In genomic region chr12:96438330-96438729, GRCh38 we compare ENCODE assay signal across 27 cellular contexts. TPM values are rescaled to one million over a fixed set of nuclear protein-coding genes. Genes with fewer than 3 reads are reported as not detected.
DNase-seq lines count a peak whose midpoint lies in the region; ATAC-seq and TF ChIP-seq lines count a peak whose summit lies in the region.
"Had no signal": no experiment of that assay in that cellular context is flagged by ENCODE, and none has a peak within 500 bp of the region (broad histone marks: within the 10 kb centered on the region; RNA-seq: fewer than 3 reads in every experiment).

No MANE protein-coding gene starts in this region.

- H3K27me3 Mint-ChIP-seq in activated naive CD8-positive, alpha-beta T cell treated with anti-CD3 and anti-CD28 coated beads, Interleukin-2, amount 10 ng/mL, durations not matched to agents 7 days and 5 days = no peaks in the 10 kb centered on the region
- no peaks in the 10 kb centered on the region for H3K27me3 Mint-ChIP-seq in activated naive CD8-positive, alpha-beta T cell treated with anti-CD3 and anti-CD28 coated beads for 36 hours
- no peaks in the 10 kb centered on the region for H3K27me3 Mint-ChIP-seq in T-helper 17 cell

- DNase-seq in activated naive CD8-positive, alpha-beta T cell treated with anti-CD3 and anti-CD28 coated beads, Interleukin-2, amount 10 ng/mL, durations not matched to agents 7 days and 5 days = no peak
- DNase-seq in activated naive CD8-positive, alpha-beta T cell treated with anti-CD3 and anti-CD28 coated beads for 36 hours = no peak
- DNase-seq in T-helper 17 cell = no peak
- no peak for DNase-seq in hepatocyte (ENCODE audit: low spot score)
- DNase-seq in smooth muscle cell (lab: John Stamatoyannopoulos, UW; ENCODE audit: unreplicated experiment) = no peak
- DNase-seq in T-helper 9 cell = no peak
- DNase-seq: activated naive CD4-positive, alpha-beta T cell; body of pancreas; cerebellar nuclear complex; DMS 273 treated with DMSO at 0.1 percent for 48 hours; dorsolateral prefrontal cortex; hippocampal formation; mesendoderm; NCI-H1694; NCI-H446; NCI-H774; Peyer's patch; posterior cingulate gyrus; right cardiac atrium; SIG-M5; spleen; stimulated activated CD4-positive, alpha-beta T cell treated with anti-CD3 and anti-CD28 coated beads, Interleukin-2, amount 100 ng/mL, for 24 hours; stomach had no signal

- peaks cover 19% of the 10 kb centered on the region for H3F3A ChIP-seq in smooth muscle cell (ENCODE audit: low read depth)

- H3K9me3 ChIP-seq in T-helper 17 cell (ENCODE audit: control insufficient read depth, low read length, poor library complexity, severe bottlenecking) = no peaks in the 10 kb centered on the region
- H3K9me3 ChIP-seq in hepatocyte (ENCODE audit: low read depth) = no peaks in the 10 kb centered on the region
- no peaks in the 10 kb centered on the region for H3K9me3 ChIP-seq in smooth muscle cell (replicated peaks; ENCODE audit: low read depth)
- H3K9me3 ChIP-seq: body of pancreas, gastroesophageal sphincter, Peyer's patch, spleen, stomach, vagina had no signal

- no peak overlapping the region for H3K4me3 ChIP-seq in hepatocyte
- no peak overlapping the region for H3K4me3 ChIP-seq in smooth muscle cell
- H3K4me3 ChIP-seq: body of pancreas, dorsolateral prefrontal cortex, gastroesophageal sphincter, Peyer's patch, spleen, stomach, vagina had no signal

- peaks cover 6% of the 10 kb centered on the region for H3K9me3 Mint-ChIP-seq in activated naive CD8-positive, alpha-beta T cell treated with anti-CD3 and anti-CD28 coated beads, Interleukin-2, amount 10 ng/mL, durations not matched to agents 7 days and 5 days
- H3K9me3 Mint-ChIP-seq in activated naive CD8-positive, alpha-beta T cell treated with anti-CD3 and anti-CD28 coated beads for 36 hours = peaks cover 9% of the 10 kb centered on the region

- H3K4me1 Mint-ChIP-seq in activated naive CD8-positive, alpha-beta T cell treated with anti-CD3 and anti-CD28 coated beads, Interleukin-2, amount 10 ng/mL, durations not matched to agents 7 days and 5 days = peaks cover 32% of the 10 kb centered on the region
- H3K4me1 Mint-ChIP-seq in activated naive CD8-positive, alpha-beta T cell treated with anti-CD3 and anti-CD28 coated beads for 36 hours = peaks cover 31% of the 10 kb centered on the region
- peaks cover 17% of the 10 kb centered on the region for H3K4me1 Mint-ChIP-seq in T-helper 17 cell

- ATAC-seq in activated naive CD8-positive, alpha-beta T cell treated with anti-CD3 and anti-CD28 coated beads, Interleukin-2, amount 10 ng/mL, durations not matched to agents 7 days and 5 days (ENCODE audit: low read depth) = no peak
- ATAC-seq in T-helper 17 cell (no peak), HG02852 (IDR thresholded peaks at IDR 0.05; ENCODE audit: unreplicated experiment) (no peak), GM19035 (IDR thresholded peaks at IDR 0.05; ENCODE audit: unreplicated experiment) (no peak)
- ATAC-seq: body of pancreas, gastroesophageal sphincter, right cardiac atrium had no signal

- TF ChIP-seq CTCF in hepatocyte (IDR thresholded peaks at IDR 0.05; ENCODE audit: poor library complexity) (no peak), smooth muscle cell (IDR thresholded peaks at IDR 0.05; ENCODE audit: borderline replicate concordance, insufficient read depth, poor library complexity, severe bottlenecking) (no peak)

- H3K79me2 ChIP-seq in hepatocyte (no peaks in the 10 kb centered on the region), smooth muscle cell (ENCODE audit: low read depth) (no peaks in the 10 kb centered on the region)

- H3K4me2 ChIP-seq in hepatocyte = no peak overlapping the region
- H3K4me2 ChIP-seq in smooth muscle cell = peak overlapping the region; percentile 51

- H4K20me1 ChIP-seq in hepatocyte (ENCODE audit: insufficient read depth, poor library complexity, severe bottlenecking) (no peaks in the 10 kb centered on the region), smooth muscle cell (ENCODE audit: low read depth) (no peaks in the 10 kb centered on the region)

- H3K27ac Mint-ChIP-seq in activated naive CD8-positive, alpha-beta T cell treated with anti-CD3 and anti-CD28 coated beads, Interleukin-2, amount 10 ng/mL, durations not matched to agents 7 days and 5 days = peak overlapping the region; percentile 39
- no peak overlapping the region for H3K27ac Mint-ChIP-seq in activated naive CD8-positive, alpha-beta T cell treated with anti-CD3 and anti-CD28 coated beads for 36 hours
- H3K27ac Mint-ChIP-seq in T-helper 17 cell = peak overlapping the region; percentile 90

- H3K9me2 ChIP-seq in hepatocyte (replicated peaks; ENCODE audit: insufficient read depth) = no peaks in the 10 kb centered on the region

- H3K9ac ChIP-seq in smooth muscle cell (ENCODE audit: low read depth) = no peak overlapping the region

- peak overlapping the region; percentile 60 for H3K27ac ChIP-seq in hepatocyte
- H3K27ac ChIP-seq in smooth muscle cell (ENCODE audit: low read depth) = no peak overlapping the region
- H3K27ac ChIP-seq: body of pancreas, gastroesophageal sphincter, Peyer's patch, spleen, vagina had no signal

- H3K27me3 ChIP-seq in hepatocyte = no peaks in the 10 kb centered on the region
- H3K27me3 ChIP-seq in smooth muscle cell (ENCODE audit: low read depth) = no peaks in the 10 kb centered on the region
- H3K27me3 ChIP-seq: body of pancreas, dorsolateral prefrontal cortex, gastroesophageal sphincter, Peyer's patch, spleen, stomach, vagina had no signal

- H2AFZ ChIP-seq in hepatocyte (no peak overlapping the region), smooth muscle cell (ENCODE audit: low read depth) (peak overlapping the region; percentile 2)

- H3K4me3 Mint-ChIP-seq in activated naive CD8-positive, alpha-beta T cell treated with anti-CD3 and anti-CD28 coated beads, Interleukin-2, amount 10 ng/mL, durations not matched to agents 7 days and 5 days = no peak overlapping the region
- no peak overlapping the region for H3K4me3 Mint-ChIP-seq in activated naive CD8-positive, alpha-beta T cell treated with anti-CD3 and anti-CD28 coated beads for 36 hours
- no peak overlapping the region for H3K4me3 Mint-ChIP-seq in T-helper 17 cell

- POLR2A ChIA-PET in activated naive CD8-positive, alpha-beta T cell treated with anti-CD3 and anti-CD28 coated beads, Interleukin-2, amount 10 ng/mL, durations not matched to agents 7 days and 5 days (lab: Charles Lee) = no interaction called here

- WGBS in hepatocyte (ENCODE audit: low lambda C conversion rate, missing lambda C conversion rate) = 57% methylated on average over 3 of the region's 3 CpGs
- WGBS in smooth muscle cell (ENCODE audit: low lambda C conversion rate) = 81% methylated on average over 3 of the region's 3 CpGs

- H3K36me3 ChIP-seq in hepatocyte (replicated peaks; ENCODE audit: insufficient read depth, low read depth) = no peaks in the 10 kb centered on the region
- H3K36me3 ChIP-seq in smooth muscle cell (ENCODE audit: low read depth) = no peaks in the 10 kb centered on the region
- H3K36me3 ChIP-seq: gastroesophageal sphincter, Peyer's patch, spleen, stomach, vagina had no signal

- peaks cover 9% of the 10 kb centered on the region for H3K36me3 Mint-ChIP-seq in activated naive CD8-positive, alpha-beta T cell treated with anti-CD3 and anti-CD28 coated beads, Interleukin-2, amount 10 ng/mL, durations not matched to agents 7 days and 5 days
- peaks cover 7% of the 10 kb centered on the region for H3K36me3 Mint-ChIP-seq in activated naive CD8-positive, alpha-beta T cell treated with anti-CD3 and anti-CD28 coated beads for 36 hours
- no peaks in the 10 kb centered on the region for H3K36me3 Mint-ChIP-seq in T-helper 17 cell (ENCODE audit: low read depth)

- H3K4me1 ChIP-seq in hepatocyte (ENCODE audit: insufficient read depth) = peaks cover 15% of the 10 kb centered on the region
- H3K4me1 ChIP-seq in smooth muscle cell (ENCODE audit: low read depth) = no peaks in the 10 kb centered on the region
- H3K4me1 ChIP-seq: body of pancreas, gastroesophageal sphincter, Peyer's patch, vagina had no signal

RNA-seq across cellular contexts. Expression of gene CDK17, which starts 38.1 kb away (rescaled TPM):
- 10 to 100 TPM; 51.7 to 60.6 TPM for total RNA-seq in activated naive CD8-positive, alpha-beta T cell treated with anti-CD3 and anti-CD28 coated beads, Interleukin-2, amount 10 ng/mL, durations not matched to agents 7 days and 5 days
- 10 to 100 TPM; 30.1 to 31.7 TPM for total RNA-seq in activated naive CD8-positive, alpha-beta T cell treated with anti-CD3 and anti-CD28 coated beads for 36 hours
- total RNA-seq in T-helper 17 cell (100 to 1,000 TPM; 123 to 131 TPM), hepatocyte (33.1 and 33.5 TPM in 2 replicates), smooth muscle cell (49.8 and 54.1 TPM in 2 replicates)
- polyA plus RNA-seq in hepatocyte (10.6 and 13.8 TPM in 2 replicates), smooth muscle cell (16.0 and 19.1 TPM in 2 replicates)

RNA-seq across cellular contexts. Expression of gene CFAP54, which starts 51.0 kb away (rescaled TPM):
- total RNA-seq in activated naive CD8-positive, alpha-beta T cell treated with anti-CD3 and anti-CD28 coated beads, Interleukin-2, amount 10 ng/mL, durations not matched to agents 7 days and 5 days = 1 to 10 TPM in 1 of 2 experiments, under 1 TPM in 1; 0.94 to 1.8 TPM
- total RNA-seq in activated naive CD8-positive, alpha-beta T cell treated with anti-CD3 and anti-CD28 coated beads for 36 hours = under 1 TPM; 0.26 to 0.52 TPM
- total RNA-seq in T-helper 17 cell (1 to 10 TPM; 1.2 to 1.3 TPM), hepatocyte (0.20 and 0.67 TPM in 2 replicates), smooth muscle cell (0.31 and 0.67 TPM in 2 replicates)
- polyA plus RNA-seq in hepatocyte (0.30 and 0.64 TPM in 2 replicates), smooth muscle cell (0.35 TPM in 1 of 2 replicates, not detected in the other)
